In genomic region chr1:14975119-14975518, GRCh38 we compare ENCODE assay signal across 11 cellular contexts.
DNase-seq lines count a peak whose midpoint lies in the region; ATAC-seq and TF ChIP-seq lines count a peak whose summit lies in the region.
"Had no signal": no experiment of that assay in that cellular context is flagged by ENCODE, and none has a peak within 500 bp of the region (broad histone marks: within the 10 kb centered on the region; RNA-seq: fewer than 3 reads in every experiment).

No MANE protein-coding gene starts in this region.

- H3K36me3 ChIP-seq in spleen (peaks cover 0 to 20% (median 0%) of the 10 kb centered on the region in 6 donors), colonic mucosa (no peaks in the 10 kb centered on the region)

- no peaks in the 10 kb centered on the region for H3K27me3 ChIP-seq in spleen (replicated peaks in 1 of 7)
- H3K27me3 ChIP-seq in colonic mucosa = no peaks in the 10 kb centered on the region

- H3K9me3 Mint-ChIP-seq in WTC11 (peaks cover 19% of the 10 kb centered on the region), T-cell (peaks cover 0 to 4% (median 0%) of the 10 kb centered on the region in 3 donors)
- H3K9me3 Mint-ChIP-seq in T-helper 2 cell treated with Interferon-gamma antibody and Interleukin-4, amounts not matched to agents 5 μg/mL and 100 μg/mL, for 36 hours = peaks cover 12% of the 10 kb centered on the region

- DNase-seq in WTC11 (ENCODE audit: low spot score) = no peak
- DNase-seq in epithelial cell of esophagus (ENCODE audit: low read depth) = peak; percentile 33
- DNase-seq in spleen = no peak
- DNase-seq in T-helper 2 cell treated with Interferon-gamma antibody and Interleukin-4, amounts not matched to agents 5 μg/mL and 100 μg/mL, for 36 hours (ENCODE audit: low spot score) = no peak
- no peak for DNase-seq in T-cell
- DNase-seq in colonic mucosa = no peak
- DNase-seq: CD4-positive, alpha-beta T cell; NCI-H1048 had no signal

- H3K9me3 ChIP-seq in spleen = peaks cover 0 to 8% (median 0%) of the 10 kb centered on the region in 8 donors
- H3K9me3 ChIP-seq in colonic mucosa = no peaks in the 10 kb centered on the region

- H3K27ac ChIP-seq in spleen (peak overlapping the region in 5 of 8 donors; percentile 29 to 59 (median 45)), colonic mucosa (no peak overlapping the region)

- POLR2A ChIA-PET in WTC11 (lab: Charles Lee) = interaction anchor here (0.6 kb wide), 1 partner anchor 1117 kb away, joined by 6 read pairs; no protein-coding TSS in a partner anchor
- POLR2A ChIA-PET in T-cell (lab: Charles Lee) = no interaction called here

- TF ChIP-seq POLR2A in spleen (IDR thresholded peaks at IDR 0.05) = no peak

- intact Hi-C loops in spleen (cut with DNase I; ENCODE audit: low total_unique reads) (no loop called here), colonic mucosa (cut with DNase I) (no loop called here)

- H3K27me3 Mint-ChIP-seq in WTC11 (ENCODE audit: low read depth) (no peaks in the 10 kb centered on the region), T-cell (peaks cover 0 to 12% of the 10 kb centered on the region in 2 donors)
- H3K27me3 Mint-ChIP-seq in T-helper 2 cell treated with Interferon-gamma antibody and Interleukin-4, amounts not matched to agents 5 μg/mL and 100 μg/mL, for 36 hours (ENCODE audit: low read depth) = no peaks in the 10 kb centered on the region

- H3K4me3 ChIP-seq in epithelial cell of esophagus (ENCODE audit: low read length) (no peak overlapping the region), spleen (no peak overlapping the region), colonic mucosa (no peak overlapping the region)
- H3K4me3 ChIP-seq: K562 had no signal

- H3K4me3 Mint-ChIP-seq in WTC11 (no peak overlapping the region), T-cell (no peak overlapping the region)
- no peak overlapping the region for H3K4me3 Mint-ChIP-seq in T-helper 2 cell treated with Interferon-gamma antibody and Interleukin-4, amounts not matched to agents 5 μg/mL and 100 μg/mL, for 36 hours
- H3K4me3 Mint-ChIP-seq: B cell; CD4-positive, alpha-beta T cell had no signal

- H3K4me1 ChIP-seq in spleen (peaks cover 9 to 90% (median 50%) of the 10 kb centered on the region in 6 donors), colonic mucosa (no peaks in the 10 kb centered on the region)

- H3K36me3 Mint-ChIP-seq in WTC11 (peaks cover 17% of the 10 kb centered on the region), T-cell (no peaks in the 10 kb centered on the region)
- peaks cover 5% of the 10 kb centered on the region for H3K36me3 Mint-ChIP-seq in T-helper 2 cell treated with Interferon-gamma antibody and Interleukin-4, amounts not matched to agents 5 μg/mL and 100 μg/mL, for 36 hours (ENCODE audit: low read depth)

- CTCF ChIA-PET in WTC11 (lab: Charles Lee) (interaction anchor here (0.6 to 1.2 kb wide), 7 partner anchors 9 to 196 kb away, joined by 3 to 4 read pairs (median 3); no protein-coding TSS in a partner anchor), T-cell (lab: Charles Lee) (interaction anchor here in 1 of 2 donors (0.5 kb wide), 1 partner anchor 69 kb away, joined by 7 read pairs; no protein-coding TSS in a partner anchor)

- 65 to 80% (median 73%) methylated on average over 4 of the region's 4 CpGs for WGBS in spleen, 5 donors

- H3K4me1 Mint-ChIP-seq in WTC11 (peaks cover 12% of the 10 kb centered on the region), T-cell (peaks cover 4 to 7% (median 6%) of the 10 kb centered on the region in 3 donors)
- H3K4me1 Mint-ChIP-seq in T-helper 2 cell treated with Interferon-gamma antibody and Interleukin-4, amounts not matched to agents 5 μg/mL and 100 μg/mL, for 36 hours (ENCODE audit: low read depth) = peaks cover 5% of the 10 kb centered on the region
- H3K4me1 Mint-ChIP-seq: B cell had no signal

- no peak for TF ChIP-seq RAD21 in Ishikawa (IDR thresholded peaks at IDR 0.05; ENCODE audit: low read depth)

- ATAC-seq in WTC11 = peak; percentile 32; the same call in 1 of the 2 replicates
- ATAC-seq in T-cell (replicated peaks in 1 of 4) = no peak
- ATAC-seq: K562 had no signal

- no peak for TF ChIP-seq EP300 in Ishikawa (IDR thresholded peaks at IDR 0.05; ENCODE audit: borderline replicate concordance)

- TF ChIP-seq CTCF in WTC11 (IDR thresholded peaks at IDR 0.05) (no peak), epithelial cell of esophagus (IDR thresholded peaks at IDR 0.05; ENCODE audit: insufficient read depth, low read depth, low read length, missing control alignments) (no peak), spleen (IDR thresholded peaks at IDR 0.05 in 8 of 11, conservative IDR thresholded peaks at IDR 0.05 in 3 of 11) (no peak), colonic mucosa (IDR thresholded peaks at IDR 0.05) (no peak)

- no peak overlapping the region for H3K9ac ChIP-seq in colonic mucosa (ENCODE audit: low read depth in 2 of 2, low read length in 2 of 2)

- no peak overlapping the region for H3K27ac Mint-ChIP-seq in WTC11
- H3K27ac Mint-ChIP-seq in T-helper 2 cell treated with Interferon-gamma antibody and Interleukin-4, amounts not matched to agents 5 μg/mL and 100 μg/mL, for 36 hours = no peak overlapping the region
- H3K27ac Mint-ChIP-seq in T-cell = no peak overlapping the region
- H3K27ac Mint-ChIP-seq: B cell; CD4-positive, alpha-beta T cell had no signal

TF ChIP-seq in Ishikawa, 13 proteins besides CTCF, POLR2A, EP300 and RAD21:
- peak; percentile 55 for TF ChIP-seq TEAD4 (IDR thresholded peaks at IDR 0.05)
- no peak for TF ChIP-seq USF1 (IDR thresholded peaks at IDR 0.05)

TF ChIP-seq in WTC11, 78 proteins besides CTCF, POLR2A, EP300 and RAD21:
- no peak for TF ChIP-seq CBFB (CRISPR knock-in tag; IDR thresholded peaks at IDR 0.05; ENCODE audit: low read depth)
